In genomic region chr1:55039342-55040082, GRCh38 we compare ENCODE assay signal across 10 cellular contexts. TPM values are rescaled to one million over a fixed set of nuclear protein-coding genes. Genes with fewer than 3 reads are reported as not detected.
DNase-seq lines count a peak whose midpoint lies in the region; ATAC-seq, FAIRE-seq and TF ChIP-seq lines count a peak whose summit lies in the region.
"Had no signal": no experiment of that assay in that cellular context is flagged by ENCODE, and none has a peak within 500 bp of the region (broad histone marks: within the 10 kb centered on the region; RNA-seq: fewer than 3 reads in every experiment).

Gene PCSK9 (plus strand): TSS chr1:55039548. CDS start chr1:55039838, 290 bp downstream.

- CTCF ChIA-PET in AG04450 (lab: Charles Lee) (no interaction called here), H1 (lab: Charles Lee; ENCODE audit: partially characterized antibody) (interaction anchor here (0.9 to 1.9 kb wide), 4 partner anchors 10 to 230 kb away, joined by 3 to 9 read pairs (median 3); no protein-coding TSS in a partner anchor)

- H3K9me3 ChIP-seq in AG04450 (ENCODE audit: control insufficient read depth, insufficient read depth, low read length) (no peaks in the 10 kb centered on the region; the same call in 1 of the 2 replicates), H1 (ENCODE audit: insufficient read depth in 2 of 2, low read depth in 1 of 2, low read length in 1 of 2) (no peaks in the 10 kb centered on the region), mesodermal cell (ENCODE audit: control insufficient read depth, low read length) (no peaks in the 10 kb centered on the region)
- H3K9me3 ChIP-seq: thyroid gland had no signal

- no peaks in the 10 kb centered on the region; the same call in none of the 2 replicates for H3K79me1 ChIP-seq in H1 (ENCODE audit: low read depth, low read length)

- peak within 1 kb of the TSS; percentile 62 for H4K8ac ChIP-seq in H1 (ENCODE audit: extremely low read depth, insufficient read depth, low read length)

- peak within 1 kb of the TSS; percentile 13; the same call in 1 of the 2 replicates for H3K4me3 ChIP-seq in AG04450 (ENCODE audit: low read depth, low read length)
- H3K4me3 ChIP-seq in H1 (ENCODE audit: extremely low read depth in 1 of 4, insufficient read depth in 2 of 4, low read depth in 3 of 4, low read length in 4 of 4): peak within 1 kb of the TSS; percentile 48 to 65 (median 56)
- peak within 1 kb of the TSS; percentile 29 for H3K4me3 ChIP-seq in mesodermal cell (ENCODE audit: extremely low read depth, insufficient read depth, low read length, poor library complexity, severe bottlenecking)
- H3K4me3 ChIP-seq: thyroid gland had no signal

- peak within 1 kb of the TSS; percentile 37; the same call in 1 of the 2 replicates for H2BK5ac ChIP-seq in H1 (ENCODE audit: low read depth, low read length)

- H3K56ac ChIP-seq in H1 (replicated peaks; ENCODE audit: insufficient read length, low read depth, low read length): peak within 1 kb of the TSS; percentile 22

- peak within 1 kb of the TSS in 2 of 4 experiments; percentile 16 to 36; a peak in 3 of 7 replicates for H3K9ac ChIP-seq in H1 (replicated peaks in 1 of 4; ENCODE audit: extremely low read depth in 1 of 4, low read depth in 3 of 4, low read length in 3 of 4)

- H3K4me1 ChIP-seq in H1 (replicated peaks in 1 of 4; ENCODE audit: control insufficient read depth in 3 of 4, insufficient read depth in 4 of 4, low read length in 3 of 4): peaks cover 0 to 13% (median 9%) of the 10 kb centered on the region in 4 experiments; a peak in 6 of 7 replicates
- no peaks in the 10 kb centered on the region for H3K4me1 ChIP-seq in mesodermal cell (ENCODE audit: control insufficient read depth, insufficient read depth, low read length, poor library complexity, severe bottlenecking)

- H3K79me2 ChIP-seq in H1 (ENCODE audit: control insufficient read depth in 1 of 2, insufficient read depth in 2 of 2, low read length in 2 of 2): peaks cover 6 to 16% of the 10 kb centered on the region in 2 experiments; a peak in 2 of 4 replicates

- TF ChIP-seq POLR2A in H1 (IDR thresholded peaks at IDR 0.05; ENCODE audit: control extremely low read depth in 1 of 2, low read depth in 2 of 2, low read length in 2 of 2): 0 out of 3 replicates have a peak, but pooled peaks of 1 of the 2 experiments have one; percentile 33

- no peak within 1 kb of the TSS for H3K14ac ChIP-seq in H1 (ENCODE audit: insufficient read length)

- DNase-seq in AG04450 (ENCODE audit: low read depth, low spot score) (no peak), NCI-H1105 (lab: John Stamatoyannopoulos, UW) (peak; percentile 51), H1 (ENCODE audit: low read depth in 1 of 2, low spot score in 2 of 2) (peak in 1 of 2 experiments; percentile 84), GM19240 (ENCODE audit: insufficient read length, low spot score) (no peak), activated gamma-delta T cell (lab: John Stamatoyannopoulos, UW) (no peak)
- DNase-seq in activated CD4-positive, CD25-positive, alpha-beta regulatory T cell (lab: John Stamatoyannopoulos, UW): no peak
- DNase-seq: thyroid gland had no signal

- H3K23ac ChIP-seq in H1 (ENCODE audit: insufficient read length): no peak within 1 kb of the TSS

- H4K91ac ChIP-seq in H1 (replicated peaks; ENCODE audit: insufficient read length, low read length): peak within 1 kb of the TSS; percentile 66

- H3K4ac ChIP-seq in H1 (replicated peaks; ENCODE audit: insufficient read length, low read depth, low read length): no peak within 1 kb of the TSS

- no peak within 1 kb of the TSS for H2BK120ac ChIP-seq in H1 (replicated peaks; ENCODE audit: low read depth, low read length)

- TF ChIP-seq CTCF in AG04450 (IDR thresholded peaks at IDR 0.05; ENCODE audit: low read depth, low read length): no peak
- no peak for TF ChIP-seq CTCF in H1 (IDR thresholded peaks at IDR 0.05; ENCODE audit: control extremely low read depth in 1 of 3, insufficient read depth in 1 of 3, low read depth in 1 of 3, low read length in 3 of 3)

- peaks cover 13% of the 10 kb centered on the region; the same call in 1 of the 2 replicates for H3K23me2 ChIP-seq in H1 (ENCODE audit: low read depth, low read length)

- peak within 1 kb of the TSS; percentile 89 to 99 for H3K4me2 ChIP-seq in H1 (ENCODE audit: insufficient read depth in 1 of 2, low read depth in 2 of 2, low read length in 2 of 2)

- no peak within 1 kb of the TSS for H2AK5ac ChIP-seq in H1 (ENCODE audit: low read depth, low read length)

- no peak for ATAC-seq in GM18520 (IDR thresholded peaks at IDR 0.05; ENCODE audit: unreplicated experiment)
- ATAC-seq: activated CD4-positive, CD25-positive, alpha-beta regulatory T cell treated with anti-CD3 and anti-CD28 coated beads, Interleukin-2, amount 50 U/mL, for 24 hours had no signal

- POLR2A ChIA-PET in AG04450 (lab: Yijun Ruan, JAX) (no interaction called here), H1 (lab: Charles Lee; ENCODE audit: partially characterized antibody) (interaction anchor here (1.1 kb wide), 1 partner anchor 22 kb away, joined by 4 read pairs; no protein-coding TSS in a partner anchor)

- H2BK12ac ChIP-seq in H1 (ENCODE audit: low read depth, low read length): peak within 1 kb of the TSS; percentile 95; the same call in 1 of the 2 replicates

- H4K5ac ChIP-seq in H1 (ENCODE audit: insufficient read length, low read depth, low read length): no peak within 1 kb of the TSS

- peak within 1 kb of the TSS; percentile 96; the same call in 1 of the 2 replicates for H3K18ac ChIP-seq in H1 (ENCODE audit: extremely low read depth, low read length)

- H3K27me3 ChIP-seq in AG04450 (ENCODE audit: control insufficient read depth, insufficient read depth, low read length): peaks cover 78% of the 10 kb centered on the region
- peaks cover 9 to 39% (median 37%) of the 10 kb centered on the region in 4 experiments for H3K27me3 ChIP-seq in H1 (replicated peaks in 1 of 4; ENCODE audit: control insufficient read depth in 3 of 4, extremely low read depth in 1 of 4, insufficient read depth in 3 of 4, low read length in 3 of 4)
- H3K27me3 ChIP-seq: thyroid gland had no signal

- WGBS in H1 (ENCODE audit: extremely low coverage in 1 of 2, insufficient coverage in 1 of 2, insufficient read length in 1 of 2, insufficient replicate concordance in 2 of 2, low coverage in 1 of 2, low lambda C conversion rate in 2 of 2, missing lambda C conversion rate in 1 of 2), 2 experiments: 2% methylated on average over 46 of the region's 67 CpGs; no CpG with 5 or more reads in 1 of the 2 experiments
- 17 to 23% methylated on average over 47 to 61 of the region's 67 CpGs for WGBS in mesodermal cell (ENCODE audit: insufficient coverage in 2 of 2), 2 experiments

- no peak for TF ChIP-seq RAD21 in H1 (IDR thresholded peaks at IDR 0.05 in 1 of 2, conservative IDR thresholded peaks at IDR 0.05 in 1 of 2; ENCODE audit: low read depth in 2 of 2, low read length in 2 of 2)

- H3K27ac ChIP-seq in AG04450 (ENCODE audit: low read depth, low read length): no peak within 1 kb of the TSS
- H3K27ac ChIP-seq in H1 (ENCODE audit: low read depth, low read length): no peak within 1 kb of the TSS
- no peak within 1 kb of the TSS for H3K27ac ChIP-seq in mesodermal cell (ENCODE audit: low read depth, low read length, severe bottlenecking)
- H3K27ac ChIP-seq: thyroid gland had no signal

- peak within 1 kb of the TSS; percentile 76; the same call in 1 of the 2 replicates for H2BK15ac ChIP-seq in H1 (ENCODE audit: low read length)

- peak within 1 kb of the TSS; percentile 16; the same call in 1 of the 2 replicates for H2BK20ac ChIP-seq in H1 (ENCODE audit: low read length)

- no peak for TF ChIP-seq EP300 in H1 (IDR thresholded peaks at IDR 0.05; ENCODE audit: borderline replicate concordance in 1 of 2, low read depth in 2 of 2, low read length in 2 of 2)

- no peak for FAIRE-seq in H1 (lab: Jason Lieb, UNC)

- peaks cover 0 to 12% of the 10 kb centered on the region in 2 experiments for H4K20me1 ChIP-seq in H1 (replicated peaks in 1 of 2; ENCODE audit: control insufficient read depth in 1 of 2, insufficient read depth in 2 of 2, low read length in 2 of 2)

- H3K36me3 ChIP-seq in H1 (ENCODE audit: control insufficient read depth in 2 of 4, insufficient read depth in 4 of 4, low read length in 3 of 4) (peaks cover 0 to 5% (median 0%) of the 10 kb centered on the region in 4 experiments; a peak in 1 of 8 replicates), mesodermal cell (ENCODE audit: control insufficient read depth, insufficient read depth, low read length) (no peaks in the 10 kb centered on the region)
- H3K36me3 ChIP-seq: thyroid gland had no signal

- H2AFZ ChIP-seq in H1 (ENCODE audit: low read length): peak within 1 kb of the TSS; percentile 77; the same call in 1 of the 2 replicates

TF ChIP-seq in H1, 55 proteins besides CTCF, POLR2A, EP300 and RAD21 (continues in another document):
- TF ChIP-seq YY1 (IDR thresholded peaks at IDR 0.05; ENCODE audit: low read depth, low read length): no peak
- TF ChIP-seq NANOG (IDR thresholded peaks at IDR 0.05; ENCODE audit: insufficient read depth, low read depth, low read length, poor library complexity, severe bottlenecking): no peak
- TF ChIP-seq ASH2L (IDR thresholded peaks at IDR 0.05; ENCODE audit: low read length): peak; percentile 91
- TF ChIP-seq, protein P1, sequence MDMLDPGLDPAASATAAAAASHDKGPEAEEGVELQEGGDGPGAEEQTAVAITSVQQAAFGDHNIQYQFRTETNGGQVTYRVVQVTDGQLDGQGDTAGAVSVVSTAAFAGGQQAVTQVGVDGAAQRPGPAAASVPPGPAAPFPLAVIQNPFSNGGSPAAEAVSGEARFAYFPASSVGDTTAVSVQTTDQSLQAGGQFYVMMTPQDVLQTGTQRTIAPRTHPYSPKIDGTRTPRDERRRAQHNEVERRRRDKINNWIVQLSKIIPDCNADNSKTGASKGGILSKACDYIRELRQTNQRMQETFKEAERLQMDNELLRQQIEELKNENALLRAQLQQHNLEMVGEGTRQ (IDR thresholded peaks at IDR 0.05; ENCODE audit: low read length): no peak
- no peak for TF ChIP-seq SIN3A (conservative IDR thresholded peaks at IDR 0.05 in 1 of 2, IDR thresholded peaks at IDR 0.05 in 1 of 2; ENCODE audit: low read depth in 1 of 2, low read length in 2 of 2)
- TF ChIP-seq POU5F1 (IDR thresholded peaks at IDR 0.05; ENCODE audit: low read depth, low read length): no peak

RNA-seq across cellular contexts. Expression of gene PCSK9, which starts in this region (rescaled TPM):
- 0.06 and 0.17 TPM in 2 replicates for polyA plus RNA-seq in AG04450 (2011; rRNA removed)
- 0.09 TPM in 1 of 2 replicates, not detected in the other for polyA minus RNA-seq in AG04450 (2011; rRNA and poly(A)+ RNA removed)
- total RNA-seq in H1 (2021; fragmentation: NEBNext Ultra II Directional; extraction: Animal tissue kit (Norgen Biotek cat#: 25700)): 32.3 and 33.8 TPM in 2 replicates
- 22.3 and 39.4 TPM in 2 replicates for polyA plus RNA-seq in H1 (2011; rRNA removed)
- polyA plus RNA-seq in H1 (2011; cell fraction: cytosol; rRNA removed): 30.1 TPM
- 56.2 TPM for polyA plus RNA-seq in H1 (2011; cell fraction: nucleus; rRNA removed)
- polyA plus RNA-seq in H1 (2012, experiment 1 of 2): 20.6 to 29.9 TPM (median 28.3 TPM) in 4 replicates
- 24.1 TPM for polyA plus RNA-seq in H1 (2012, experiment 2 of 2)
- 65.1 TPM for polyA plus RNA-seq in H1 (2013, experiment 1 of 2)
- 59.8 TPM for polyA plus RNA-seq in H1 (2013, experiment 2 of 2)
- 14.4 and 15.8 TPM in 2 replicates for polyA minus RNA-seq in H1 (2011; rRNA and poly(A)+ RNA removed)
- polyA minus RNA-seq in H1 (2011; cell fraction: cytosol; rRNA and poly(A)+ RNA removed): 22.8 TPM
- polyA minus RNA-seq in H1 (2011; cell fraction: nucleus; rRNA and poly(A)+ RNA removed): 18.1 TPM
- polyA plus RNA-seq in mesodermal cell (2013, experiment 1 of 2): 5.3 TPM
- 4.7 TPM for polyA plus RNA-seq in mesodermal cell (2013, experiment 2 of 2)
- total RNA-seq: thyroid gland had no signal

Comparison
In these comparisons a context has a peak if more than half of its experiments do, and no peak if none do; other contexts are left out.
1. RNA of gene PCSK9 (polyA plus RNA-seq): 20.6 to 65.1 TPM in H1; 0.06 to 0.17 TPM in AG04450; every median in the first group is over 10 times any median in the second.
2. Peak in every context shown above with its lines, with median percentiles within 50 percentile points of each other: H3K4me3 ChIP-seq.